In genomic region chr1:53368314-53369033, GRCh38 we compare ENCODE assay signal across 8 cellular contexts. TPM values are rescaled to one million over a fixed set of nuclear protein-coding genes. Genes with fewer than 3 reads are reported as not detected.
DNase-seq lines count a peak whose midpoint lies in the region; ATAC-seq and TF ChIP-seq lines count a peak whose summit lies in the region.

No MANE protein-coding gene starts in this region.

- no peaks in the 10 kb centered on the region for H3K4me1 ChIP-seq in left ventricle myocardium inferior

- no peak overlapping the region for H3K4me3 ChIP-seq in left ventricle myocardium inferior

- ATAC-seq in activated B cell treated with CpG ODN at 0.5 μM for 24 hours (ENCODE audit: low read depth): no peak
- no peak for ATAC-seq in HG02798 (IDR thresholded peaks at IDR 0.05; ENCODE audit: poor library complexity, unreplicated experiment)

- peak overlapping the region; percentile 91 for H3K4me3 Mint-ChIP-seq in activated B cell treated with CpG ODN at 0.5 μM for 24 hours

- H3K9me3 Mint-ChIP-seq in activated B cell treated with CpG ODN at 0.5 μM for 24 hours: no peaks in the 10 kb centered on the region

- CTCF ChIA-PET in activated B cell treated with CpG ODN at 0.5 μM for 24 hours (lab: Charles Lee): interaction anchor here (1.1 to 4.8 kb wide), 3 partner anchors 24 to 90 kb away, joined by 5 to 18 read pairs (median 11); no protein-coding TSS in a partner anchor

- H3K4me1 Mint-ChIP-seq in activated B cell treated with CpG ODN at 0.5 μM for 24 hours: peaks cover 45% of the 10 kb centered on the region

- POLR2A ChIA-PET in activated B cell treated with CpG ODN at 0.5 μM for 24 hours (lab: Charles Lee): interaction anchor here (0.7 to 2.8 kb wide), 6 partner anchors 21 to 140 kb away, joined by 3 to 51 read pairs (median 7); partner anchors contain the start of gene LRP8

- H3K9me3 ChIP-seq in left ventricle myocardium inferior (replicated peaks): no peaks in the 10 kb centered on the region

- TF ChIP-seq CTCF in activated B cell treated with CpG ODN at 0.5 μM for 24 hours (IDR thresholded peaks at IDR 0.05) (no peak), left ventricle myocardium inferior (IDR thresholded peaks at IDR 0.05; ENCODE audit: borderline replicate concordance) (no peak)

- H3K27ac ChIP-seq in left ventricle myocardium inferior (replicated peaks): no peak overlapping the region

- peaks cover 9% of the 10 kb centered on the region for H3K36me3 Mint-ChIP-seq in activated B cell treated with CpG ODN at 0.5 μM for 24 hours (ENCODE audit: low read depth)

- H3K27me3 ChIP-seq in left ventricle myocardium inferior (ENCODE audit: low read depth): peaks cover 45% of the 10 kb centered on the region

- peak; percentile 61 for DNase-seq in Ammon's horn (ENCODE audit: low spot score)
- peak; percentile 3 for DNase-seq in EH (ENCODE audit: low read depth)
- DNase-seq in activated B cell treated with CpG ODN at 0.5 μM for 24 hours: peak; percentile 14
- DNase-seq in left ventricle myocardium inferior: peak; percentile 42
- no peak for DNase-seq in NOMO-1 (lab: John Stamatoyannopoulos, UW; ENCODE audit: unreplicated experiment in 2 of 2)
- no peak for DNase-seq in NCI-H82 treated with DMSO at 0.1 percent for 48 hours (lab: John Stamatoyannopoulos, UW; ENCODE audit: unreplicated experiment)
- DNase-seq in NCI-H1417 treated with DMSO at 0.1 percent for 48 hours (lab: John Stamatoyannopoulos, UW): no peak

- intact Hi-C loops in activated B cell treated with CpG ODN at 0.5 μM for 24 hours (cut with micrococcal nuclease) (loop anchor here (1.0 to 2.0 kb wide), 3 partner anchors 22 to 42 kb away; no protein-coding TSS in a partner anchor), left ventricle myocardium inferior (cut with micrococcal nuclease) (no loop called here)

- H3K27me3 Mint-ChIP-seq in activated B cell treated with CpG ODN at 0.5 μM for 24 hours: no peaks in the 10 kb centered on the region

- H3K36me3 ChIP-seq in left ventricle myocardium inferior: no peaks in the 10 kb centered on the region

- peak overlapping the region; percentile 95 for H3K27ac Mint-ChIP-seq in activated B cell treated with CpG ODN at 0.5 μM for 24 hours

RNA-seq across cellular contexts. Expression of gene LRP8, which starts 40.6 kb away (rescaled TPM):
- 25.1 and 40.6 TPM in 2 replicates for total RNA-seq in activated B cell treated with CpG ODN at 0.5 μM for 24 hours
- total RNA-seq in left ventricle myocardium inferior: 1.8 TPM

Comparison
In these comparisons a context has a peak if more than half of its experiments do, and no peak if none do; other contexts are left out.
1. DNase-seq: peak in Ammon's horn (single experiment), EH (single experiment), activated B cell treated with CpG ODN at 0.5 μM for 24 hours (single experiment) and left ventricle myocardium inferior (single experiment); none in NOMO-1 (0 of 2), NCI-H82 treated with DMSO at 0.1 percent for 48 hours (single experiment) and NCI-H1417 treated with DMSO at 0.1 percent for 48 hours (single experiment).